ENCODE assay signal across 13 cellular contexts in the genomic region with DNA sequence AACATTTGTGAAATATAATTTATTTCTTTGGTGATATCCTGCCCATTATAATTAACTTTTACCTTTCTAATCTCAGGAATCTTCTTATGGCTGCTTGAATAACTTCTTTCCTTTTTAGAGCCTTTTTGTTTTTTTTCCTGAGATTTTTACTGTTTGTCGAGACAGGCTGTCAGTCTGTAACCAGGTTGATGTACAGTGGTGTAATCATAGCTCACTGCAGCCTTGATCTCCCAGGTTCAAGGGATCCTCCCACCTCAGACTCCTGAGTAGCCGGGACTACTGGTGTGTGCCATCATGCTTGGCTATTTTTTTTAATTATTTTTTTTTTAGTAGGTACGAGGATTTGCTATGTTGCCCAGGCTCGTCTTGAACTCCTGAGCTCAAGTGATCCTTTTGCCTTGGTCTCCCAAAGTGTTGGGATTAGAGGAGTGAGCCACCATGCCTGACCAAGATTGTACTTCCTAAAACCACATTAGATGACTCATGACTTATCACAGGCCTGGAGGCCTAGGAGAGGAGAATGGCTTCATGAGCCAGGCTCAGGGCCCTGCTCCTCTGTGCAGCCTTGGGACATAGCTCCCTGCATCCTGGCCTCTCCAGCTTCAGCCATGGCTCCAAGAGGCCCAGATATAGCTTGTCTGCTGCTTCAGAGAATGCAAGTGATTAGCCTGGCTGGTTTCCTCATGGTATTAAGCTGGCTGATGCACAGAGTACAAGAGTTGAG. TPM values are rescaled to one million over a fixed set of nuclear protein-coding genes. Genes with fewer than 3 reads are reported as not detected.
A peak's percentile ranks its signal among the peaks of the same experiment; 100 is the strongest.
DNase-seq lines count a peak whose midpoint lies in the region; ATAC-seq and TF ChIP-seq lines count a peak whose summit lies in the region.
"Had no signal": no experiment of that assay in that cellular context is flagged by ENCODE, and none has a peak within 500 bp of the region (broad histone marks: within the 10 kb centered on the region; RNA-seq: fewer than 3 reads in every experiment).

No MANE protein-coding gene starts in this region.

- H3K4me3 ChIP-seq in PC-3 (ENCODE audit: low read length) = no peak overlapping the region
- H3K4me3 ChIP-seq in epithelial cell of esophagus (ENCODE audit: low read length) = no peak overlapping the region
- H3K4me3 ChIP-seq in H7 (ENCODE audit: insufficient read depth, low read depth, low read length) = no peak overlapping the region
- H3K4me3 ChIP-seq: cardiac muscle cell, HAP-1 had no signal

- no peaks in the 10 kb centered on the region for H3K79me2 ChIP-seq in PC-3 (ENCODE audit: low read length)

- no peaks in the 10 kb centered on the region for H4K20me1 ChIP-seq in PC-3 (ENCODE audit: low read length)

- no peaks in the 10 kb centered on the region for H3K9me2 ChIP-seq in PC-3 (replicated peaks; ENCODE audit: low read length)

- no peak overlapping the region for H3K27ac ChIP-seq in PC-3 (ENCODE audit: low read length)
- H3K27ac ChIP-seq: cardiac muscle cell, VCaP had no signal

- H2AFZ ChIP-seq in PC-3 (ENCODE audit: low read length) = no peak overlapping the region

- no peaks in the 10 kb centered on the region for H3K4me1 ChIP-seq in PC-3 (ENCODE audit: insufficient read depth, low read length)

- DNase-seq in H4 (ENCODE audit: low spot score) = peak; percentile 61
- DNase-seq in PC-3 = peak; percentile 40
- DNase-seq in epithelial cell of esophagus (ENCODE audit: low read depth) = peak; percentile 74
- DNase-seq in non-pigmented ciliary epithelial cell (ENCODE audit: low read depth) = peak; percentile 10
- DNase-seq in NCI-H345 (lab: John Stamatoyannopoulos, UW) = no peak
- DNase-seq in NCI-H187 (lab: John Stamatoyannopoulos, UW) = no peak
- DNase-seq in H7 = no peak
- DNase-seq: activated T-cell treated with anti-CD3 and anti-CD28 coated beads, Interleukin-2, amount 50 U/mL, for 1 hour; left colon had no signal

- H3K9me3 ChIP-seq in PC-3 (ENCODE audit: low read length) = no peaks in the 10 kb centered on the region

- no peaks in the 10 kb centered on the region for H3K36me3 ChIP-seq in PC-3 (ENCODE audit: low read depth, low read length)
- no peaks in the 10 kb centered on the region for H3K36me3 ChIP-seq in H7 (replicated peaks; ENCODE audit: control insufficient read depth, insufficient read depth, low read length)
- H3K36me3 ChIP-seq: cardiac muscle cell, HAP-1 had no signal

- no peak overlapping the region for H3K4me2 ChIP-seq in PC-3 (ENCODE audit: low read length)

- no peaks in the 10 kb centered on the region for H3F3A ChIP-seq in PC-3 (ENCODE audit: low read length, unreplicated experiment)

- no TSS peak for BruUV-seq in PC-3 (replicated peaks; lab: Mats Ljungman, UMichigan)

- H3K27me3 ChIP-seq in PC-3 (ENCODE audit: low read length) = no peaks in the 10 kb centered on the region
- no peaks in the 10 kb centered on the region for H3K27me3 ChIP-seq in H7 (ENCODE audit: control insufficient read depth, insufficient read depth, low read length)
- H3K27me3 ChIP-seq: cardiac muscle cell had no signal

- CTCF ChIA-PET in PC-3 (lab: Charles Lee) = no interaction called here

- ATAC-seq in PC-3 (peak; percentile 75), GM18519 (IDR thresholded peaks at IDR 0.05; ENCODE audit: low FRiP score, unreplicated experiment) (no peak)
- ATAC-seq: left colon had no signal

- intact Hi-C loops in PC-3 (cut with micrococcal nuclease) = no loop called here

- H3K9ac ChIP-seq in PC-3 (ENCODE audit: low read length) = no peak overlapping the region

- POLR2A ChIA-PET in PC-3 (lab: Charles Lee; ENCODE audit: unreplicated experiment) = no interaction called here

- TF ChIP-seq CTCF in PC-3 (conservative IDR thresholded peaks at IDR 0.05; ENCODE audit: low read depth, low read length) (no peak), epithelial cell of esophagus (IDR thresholded peaks at IDR 0.05; ENCODE audit: insufficient read depth, low read depth, low read length, missing control alignments) (no peak)

RNA-seq across cellular contexts. Expression of a gene that starts 48.6 kb away (rescaled TPM):
- 21.9 and 26.3 TPM in 2 replicates for total RNA-seq in H4 (2014; rRNA removed; shearing (Covaris generic))
- total RNA-seq in PC-3 (2014; rRNA removed) = 8.5 and 13.2 TPM in 2 replicates
- total RNA-seq in H7 (2014; rRNA removed; shearing (Covaris generic)) = 33.5 and 35.9 TPM in 2 replicates

Comparison
In these comparisons a context has a peak if more than half of its experiments do, and no peak if none do; other contexts are left out.
1. DNase-seq: peak in H4 (single experiment), PC-3 (single experiment), epithelial cell of esophagus (single experiment) and non-pigmented ciliary epithelial cell (single experiment); none in NCI-H345 (single experiment), NCI-H187 (0 of 2) and H7 (single experiment).